ENCODE assay signal across 1 cellular context in genomic region chr22:32644252-32645100, GRCh38.
TF ChIP-seq lines count a peak whose summit lies in the region.

No MANE protein-coding gene starts in this region.

TF ChIP-seq in HepG2, 621 proteins besides CTCF, POLR2A, EP300 and RAD21 (continued from another document and continues in another):
- TF ChIP-seq NFAT5 (CRISPR knock-in tag; IDR thresholded peaks at IDR 0.05), result peak; percentile 92; the same call in 1 of the 2 replicates
- TF ChIP-seq ZMYM2 (CRISPR knock-in tag; IDR thresholded peaks at IDR 0.05), result peak; percentile 92
- no peak for TF ChIP-seq PBX2 (CRISPR knock-in tag; IDR thresholded peaks at IDR 0.05)
- 0 out of 2 replicates have a peak, but pooled peaks have one; percentile 4 for TF ChIP-seq CREB1 (IDR thresholded peaks at IDR 0.05)
- TF ChIP-seq CREB1 (CRISPR knock-in tag; IDR thresholded peaks at IDR 0.05), result no peak
- TF ChIP-seq ZNF34 (CRISPR knock-in tag; IDR thresholded peaks at IDR 0.05; ENCODE audit: borderline replicate concordance), result peak; percentile 92
- TF ChIP-seq RORA (CRISPR knock-in tag; IDR thresholded peaks at IDR 0.05), result no peak
- peak; percentile 64 for TF ChIP-seq PHF8 (CRISPR knock-in tag; IDR thresholded peaks at IDR 0.05)
- TF ChIP-seq ZBTB14 (CRISPR knock-in tag; IDR thresholded peaks at IDR 0.05), result no peak
- TF ChIP-seq SYNCRIP (IDR thresholded peaks at IDR 0.05; ENCODE audit: insufficient read depth, low read depth, low read length), result no peak
- peak; percentile 89 for TF ChIP-seq THRA (CRISPR knock-in tag; IDR thresholded peaks at IDR 0.05; ENCODE audit: borderline replicate concordance)
- peak; percentile 93; the same call in 1 of the 2 replicates for TF ChIP-seq ZFP41 (CRISPR knock-in tag; IDR thresholded peaks at IDR 0.05; ENCODE audit: borderline replicate concordance)
- no peak for TF ChIP-seq ZC3H13 (CRISPR knock-in tag; IDR thresholded peaks at IDR 0.05)
- TF ChIP-seq, protein P1, sequence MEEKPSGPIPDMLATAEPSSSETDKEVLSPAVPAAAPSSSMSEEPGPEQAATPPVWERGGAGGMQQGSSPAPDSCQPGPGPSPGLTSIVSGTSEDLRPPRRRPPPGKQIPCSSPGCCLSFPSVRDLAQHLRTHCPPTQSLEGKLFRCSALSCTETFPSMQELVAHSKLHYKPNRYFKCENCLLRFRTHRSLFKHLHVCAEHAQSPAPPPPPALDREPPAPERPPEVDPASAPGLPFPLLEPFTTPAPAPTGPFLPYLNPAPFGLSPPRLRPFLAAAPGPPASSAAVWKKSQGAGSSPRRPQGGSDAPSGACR (CRISPR knock-in tag; IDR thresholded peaks at IDR 0.05), result peak; percentile 59; the same call in 1 of the 2 replicates
- TF ChIP-seq KLF15 (CRISPR knock-in tag; IDR thresholded peaks at IDR 0.05; ENCODE audit: borderline replicate concordance), result no peak
- peak; percentile 94 for TF ChIP-seq FOXA3 (CRISPR knock-in tag; IDR thresholded peaks at IDR 0.05)
- peak; percentile 93 for TF ChIP-seq MIXL1 (CRISPR knock-in tag; IDR thresholded peaks at IDR 0.05)
- TF ChIP-seq HNRNPK (IDR thresholded peaks at IDR 0.05; ENCODE audit: low read depth, low read length, poor library complexity, severe bottlenecking), result no peak
- TF ChIP-seq ARNTL (CRISPR knock-in tag; IDR thresholded peaks at IDR 0.05), result peak; percentile 99
- TF ChIP-seq ZFP1 (CRISPR knock-in tag; IDR thresholded peaks at IDR 0.05), result peak; percentile 82; the same call in 1 of the 2 replicates
- TF ChIP-seq, protein P2, sequence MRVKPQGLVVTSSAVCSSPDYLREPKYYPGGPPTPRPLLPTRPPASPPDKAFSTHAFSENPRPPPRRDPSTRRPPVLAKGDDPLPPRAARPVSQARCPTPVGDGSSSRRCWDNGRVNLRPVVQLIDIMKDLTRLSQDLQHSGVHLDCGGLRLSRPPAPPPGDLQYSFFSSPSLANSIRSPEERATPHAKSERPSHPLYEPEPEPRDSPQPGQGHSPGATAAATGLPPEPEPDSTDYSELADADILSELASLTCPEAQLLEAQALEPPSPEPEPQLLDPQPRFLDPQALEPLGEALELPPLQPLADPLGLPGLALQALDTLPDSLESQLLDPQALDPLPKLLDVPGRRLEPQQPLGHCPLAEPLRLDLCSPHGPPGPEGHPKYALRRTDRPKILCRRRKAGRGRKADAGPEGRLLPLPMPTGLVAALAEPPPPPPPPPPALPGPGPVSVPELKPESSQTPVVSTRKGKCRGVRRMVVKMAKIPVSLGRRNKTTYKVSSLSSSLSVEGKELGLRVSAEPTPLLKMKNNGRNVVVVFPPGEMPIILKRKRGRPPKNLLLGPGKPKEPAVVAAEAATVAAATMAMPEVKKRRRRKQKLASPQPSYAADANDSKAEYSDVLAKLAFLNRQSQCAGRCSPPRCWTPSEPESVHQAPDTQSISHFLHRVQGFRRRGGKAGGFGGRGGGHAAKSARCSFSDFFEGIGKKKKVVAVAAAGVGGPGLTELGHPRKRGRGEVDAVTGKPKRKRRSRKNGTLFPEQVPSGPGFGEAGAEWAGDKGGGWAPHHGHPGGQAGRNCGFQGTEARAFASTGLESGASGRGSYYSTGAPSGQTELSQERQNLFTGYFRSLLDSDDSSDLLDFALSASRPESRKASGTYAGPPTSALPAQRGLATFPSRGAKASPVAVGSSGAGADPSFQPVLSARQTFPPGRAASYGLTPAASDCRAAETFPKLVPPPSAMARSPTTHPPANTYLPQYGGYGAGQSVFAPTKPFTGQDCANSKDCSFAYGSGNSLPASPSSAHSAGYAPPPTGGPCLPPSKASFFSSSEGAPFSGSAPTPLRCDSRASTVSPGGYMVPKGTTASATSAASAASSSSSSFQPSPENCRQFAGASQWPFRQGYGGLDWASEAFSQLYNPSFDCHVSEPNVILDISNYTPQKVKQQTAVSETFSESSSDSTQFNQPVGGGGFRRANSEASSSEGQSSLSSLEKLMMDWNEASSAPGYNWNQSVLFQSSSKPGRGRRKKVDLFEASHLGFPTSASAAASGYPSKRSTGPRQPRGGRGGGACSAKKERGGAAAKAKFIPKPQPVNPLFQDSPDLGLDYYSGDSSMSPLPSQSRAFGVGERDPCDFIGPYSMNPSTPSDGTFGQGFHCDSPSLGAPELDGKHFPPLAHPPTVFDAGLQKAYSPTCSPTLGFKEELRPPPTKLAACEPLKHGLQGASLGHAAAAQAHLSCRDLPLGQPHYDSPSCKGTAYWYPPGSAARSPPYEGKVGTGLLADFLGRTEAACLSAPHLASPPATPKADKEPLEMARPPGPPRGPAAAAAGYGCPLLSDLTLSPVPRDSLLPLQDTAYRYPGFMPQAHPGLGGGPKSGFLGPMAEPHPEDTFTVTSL (CRISPR knock-in tag; IDR thresholded peaks at IDR 0.05; ENCODE audit: borderline replicate concordance), result peak; percentile 92; the same call in 1 of the 2 replicates
- TF ChIP-seq ZNF639 (CRISPR knock-in tag; conservative IDR thresholded peaks at IDR 0.05), result peak; percentile 84
- TF ChIP-seq ZNF263 (CRISPR knock-in tag; IDR thresholded peaks at IDR 0.05), result peak; percentile 64; the same call in 1 of the 2 replicates
- peak; percentile 80 for TF ChIP-seq POGK (CRISPR knock-in tag; conservative IDR thresholded peaks at IDR 0.05)
- TF ChIP-seq PHF5A (CRISPR knock-in tag; IDR thresholded peaks at IDR 0.05; ENCODE audit: low read depth, unreplicated experiment), result no peak
- no peak for TF ChIP-seq FOXO4 (CRISPR knock-in tag; conservative IDR thresholded peaks at IDR 0.05)
- no peak for TF ChIP-seq ZSCAN12 (CRISPR knock-in tag; IDR thresholded peaks at IDR 0.05)
- TF ChIP-seq ADNP (CRISPR knock-in tag; IDR thresholded peaks at IDR 0.05), result no peak
- TF ChIP-seq, protein P3, sequence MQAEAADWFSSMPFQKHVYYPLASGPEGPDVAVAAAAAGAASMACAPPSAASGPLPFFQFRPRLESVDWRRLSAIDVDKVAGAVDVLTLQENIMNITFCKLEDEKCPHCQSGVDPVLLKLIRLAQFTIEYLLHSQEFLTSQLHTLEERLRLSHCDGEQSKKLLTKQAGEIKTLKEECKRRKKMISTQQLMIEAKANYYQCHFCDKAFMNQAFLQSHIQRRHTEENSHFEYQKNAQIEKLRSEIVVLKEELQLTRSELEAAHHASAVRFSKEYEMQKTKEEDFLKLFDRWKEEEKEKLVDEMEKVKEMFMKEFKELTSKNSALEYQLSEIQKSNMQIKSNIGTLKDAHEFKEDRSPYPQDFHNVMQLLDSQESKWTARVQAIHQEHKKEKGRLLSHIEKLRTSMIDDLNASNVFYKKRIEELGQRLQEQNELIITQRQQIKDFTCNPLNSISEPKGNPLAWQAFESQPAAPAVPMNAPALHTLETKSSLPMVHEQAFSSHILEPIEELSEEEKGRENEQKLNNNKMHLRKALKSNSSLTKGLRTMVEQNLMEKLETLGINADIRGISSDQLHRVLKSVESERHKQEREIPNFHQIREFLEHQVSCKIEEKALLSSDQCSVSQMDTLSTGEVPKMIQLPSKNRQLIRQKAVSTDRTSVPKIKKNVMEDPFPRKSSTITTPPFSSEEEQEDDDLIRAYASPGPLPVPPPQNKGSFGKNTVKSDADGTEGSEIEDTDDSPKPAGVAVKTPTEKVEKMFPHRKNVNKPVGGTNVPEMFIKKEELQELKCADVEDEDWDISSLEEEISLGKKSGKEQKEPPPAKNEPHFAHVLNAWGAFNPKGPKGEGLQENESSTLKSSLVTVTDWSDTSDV (CRISPR knock-in tag; IDR thresholded peaks at IDR 0.05), result no peak; the same call in 1 of the 2 replicates
- no peak for TF ChIP-seq ZSCAN30 (CRISPR knock-in tag; IDR thresholded peaks at IDR 0.05)
- peak; percentile 98 for TF ChIP-seq ZNF746 (CRISPR knock-in tag; IDR thresholded peaks at IDR 0.05)
- TF ChIP-seq ZNF510 (CRISPR knock-in tag; IDR thresholded peaks at IDR 0.05; ENCODE audit: low read depth), result no peak; the same call in 1 of the 2 replicates
